11 cellular contexts compared by ENCODE assay signal in the genomic region with DNA sequence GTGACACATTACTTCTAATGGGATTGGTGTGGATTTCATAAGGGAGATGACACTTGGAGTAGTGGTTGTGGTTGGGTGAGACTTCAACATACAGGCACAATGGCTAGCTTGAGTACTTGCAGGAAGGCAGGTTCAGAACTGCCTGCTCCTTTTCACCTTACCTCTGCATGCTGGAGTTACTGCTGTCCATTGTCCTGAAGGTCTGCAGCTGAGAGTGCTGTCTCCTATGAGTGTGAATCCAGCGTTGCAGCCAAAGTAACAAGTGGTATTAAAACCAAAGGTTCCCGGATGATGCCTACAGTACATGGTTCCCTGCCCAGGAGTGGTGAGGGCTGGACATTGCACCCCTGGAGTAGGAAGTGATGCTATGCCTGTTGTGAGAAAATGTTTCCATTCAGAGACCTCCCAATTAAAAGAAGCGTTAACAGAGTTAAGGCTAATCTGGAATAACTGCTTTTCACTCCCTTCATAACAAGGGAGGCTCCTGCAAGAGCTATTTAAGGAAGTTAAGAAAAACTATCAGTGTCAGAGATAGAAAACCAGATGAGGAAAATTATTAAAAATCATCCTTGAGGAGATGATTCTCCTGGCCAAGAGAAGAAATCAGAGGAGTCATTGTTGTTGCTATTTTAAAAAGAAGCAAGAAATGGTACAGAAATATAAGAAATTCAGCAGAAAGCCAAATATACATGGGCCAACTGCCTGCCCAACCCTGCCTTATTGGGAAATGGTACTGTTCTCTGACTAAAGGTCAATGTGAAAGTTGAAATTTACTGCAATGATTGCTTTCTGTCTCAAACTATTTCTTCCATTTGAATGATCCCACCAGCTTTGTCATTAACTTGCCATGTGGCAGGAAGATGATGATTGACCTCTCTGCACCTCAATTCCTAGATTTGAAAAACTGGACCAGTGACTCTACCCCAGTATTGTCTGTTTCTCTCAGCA. TPM values are rescaled to one million over a fixed set of nuclear protein-coding genes. Genes with fewer than 3 reads are reported as not detected.
DNase-seq lines count a peak whose midpoint lies in the region; ATAC-seq, FAIRE-seq and TF ChIP-seq lines count a peak whose summit lies in the region.
"Had no signal": no experiment of that assay in that cellular context is flagged by ENCODE, and none has a peak within 500 bp of the region (broad histone marks: within the 10 kb centered on the region; RNA-seq: fewer than 3 reads in every experiment).

No MANE protein-coding gene starts in this region.

- H3K27ac ChIP-seq in MM.1S (ENCODE audit: low read length) (no peak overlapping the region), mammary epithelial cell (ENCODE audit: insufficient read depth, low read depth, low read length) (no peak overlapping the region)
- no peak overlapping the region for H3K27ac ChIP-seq in naive thymus-derived CD4-positive, alpha-beta T cell (ENCODE audit: low read depth, low read length)
- H3K27ac ChIP-seq: pancreas, VCaP had no signal

- intact Hi-C loops in mammary epithelial cell (cut with micrococcal nuclease), result no loop called here
- intact Hi-C loops in naive thymus-derived CD4-positive, alpha-beta T cell (cut with micrococcal nuclease), result loop anchor here in 1 of 2 donors (1.0 kb wide), 1 partner anchor 11 kb away; no protein-coding TSS in a partner anchor
- intact Hi-C loops in activated T-helper 1 cell treated with anti-CD3 and anti-CD28 coated beads, Interleukin-12 subunit alpha, Interleukin-12 subunit beta, Interleukin-2, Interleukin-4 antibody, amounts not matched to agents 30 ng/mL and 10 ng/mL and 1 ng/mL, durations not matched to agents 14 hours and 24 hours and 36 hours (cut with micrococcal nuclease), result loop anchor here (2.0 kb wide), 1 partner anchor 199 kb away; the partner anchor contains the start of gene METTL18

- no peaks in the 10 kb centered on the region for H3K9me2 ChIP-seq in MM.1S (replicated peaks; ENCODE audit: insufficient read depth, low read length)

- H3K4me1 ChIP-seq in MM.1S (ENCODE audit: low read length) (no peaks in the 10 kb centered on the region), mammary epithelial cell (ENCODE audit: insufficient read depth, low read length) (no peaks in the 10 kb centered on the region)
- H3K4me1 ChIP-seq in naive thymus-derived CD4-positive, alpha-beta T cell (ENCODE audit: control insufficient read depth in 2 of 2, insufficient read depth in 2 of 2, low read length in 2 of 2), result peaks cover 0 to under 1% of the 10 kb centered on the region in 2 donors
- H3K4me1 ChIP-seq: pancreas had no signal

- DNase-seq in SIG-M5 treated with dmso at 0.1 percent for 504 hours (lab: John Stamatoyannopoulos, UW; ENCODE audit: unreplicated experiment) (peak; percentile 25), SIG-M5 (lab: John Stamatoyannopoulos, UW) (no peak), MM.1S (peak; percentile 42), mammary epithelial cell (peak; percentile 57), frontal cortex (ENCODE audit: low spot score in 2 of 2) (no peak)
- peak in 2 of 9 donors; percentile 20 to 26 for DNase-seq in naive thymus-derived CD4-positive, alpha-beta T cell
- DNase-seq in activated T-helper 1 cell treated with anti-CD3 and anti-CD28 coated beads, Interleukin-12 subunit alpha, Interleukin-12 subunit beta, Interleukin-2, Interleukin-4 antibody, amounts not matched to agents 30 ng/mL and 10 ng/mL and 1 ng/mL, durations not matched to agents 14 hours and 24 hours and 36 hours (ENCODE audit: low spot score), result no peak
- DNase-seq: pancreas had no signal

- no peaks in the 10 kb centered on the region for H3K79me2 ChIP-seq in MM.1S (ENCODE audit: low read length)
- no peaks in the 10 kb centered on the region for H3K79me2 ChIP-seq in mammary epithelial cell (ENCODE audit: insufficient read depth, low read length)

- H3K4me2 ChIP-seq in MM.1S (ENCODE audit: low read depth, low read length) (no peak overlapping the region), mammary epithelial cell (ENCODE audit: insufficient read depth, low read depth, low read length) (no peak overlapping the region)

- TF ChIP-seq CTCF in MM.1S (IDR thresholded peaks at IDR 0.05; ENCODE audit: low read length), result no peak
- no peak for TF ChIP-seq CTCF in mammary epithelial cell (conservative IDR thresholded peaks at IDR 0.05 in 1 of 2, IDR thresholded peaks at IDR 0.05 in 1 of 2; ENCODE audit: extremely low read depth in 1 of 2, insufficient read depth in 1 of 2, low read depth in 1 of 2, low read length in 2 of 2)

- H3K27ac Mint-ChIP-seq in naive thymus-derived CD4-positive, alpha-beta T cell, result peak overlapping the region in 1 of 9 donors; percentile 1
- no peak overlapping the region for H3K27ac Mint-ChIP-seq in activated T-helper 1 cell treated with anti-CD3 and anti-CD28 coated beads, Interleukin-12 subunit alpha, Interleukin-12 subunit beta, Interleukin-2, Interleukin-4 antibody, amounts not matched to agents 30 ng/mL and 10 ng/mL and 1 ng/mL, durations not matched to agents 14 hours and 24 hours and 36 hours
- H3K27ac Mint-ChIP-seq: IgD-negative memory B cell had no signal

- WGBS in mammary epithelial cell (ENCODE audit: low coverage, missing lambda C conversion rate), result 18% methylated on average over 3 of the region's 3 CpGs

- no peak overlapping the region for H2AFZ ChIP-seq in MM.1S (ENCODE audit: low read length)
- no peak overlapping the region for H2AFZ ChIP-seq in mammary epithelial cell (ENCODE audit: low read depth, low read length)

- H3K36me3 Mint-ChIP-seq in naive thymus-derived CD4-positive, alpha-beta T cell, result peaks cover 0 to 3% (median 0%) of the 10 kb centered on the region in 5 donors
- peaks cover 1% of the 10 kb centered on the region for H3K36me3 Mint-ChIP-seq in activated T-helper 1 cell treated with anti-CD3 and anti-CD28 coated beads, Interleukin-12 subunit alpha, Interleukin-12 subunit beta, Interleukin-2, Interleukin-4 antibody, amounts not matched to agents 30 ng/mL and 10 ng/mL and 1 ng/mL, durations not matched to agents 14 hours and 24 hours and 36 hours (ENCODE audit: low read depth)
- H3K36me3 Mint-ChIP-seq: IgD-negative memory B cell had no signal

- in situ Hi-C loops in mammary epithelial cell (cut with MboI; ENCODE audit: low sequenced_read_pairs in 2 of 2), result no loop called here

- no peak overlapping the region for H3K4me3 Mint-ChIP-seq in naive thymus-derived CD4-positive, alpha-beta T cell
- no peak overlapping the region for H3K4me3 Mint-ChIP-seq in activated T-helper 1 cell treated with anti-CD3 and anti-CD28 coated beads, Interleukin-12 subunit alpha, Interleukin-12 subunit beta, Interleukin-2, Interleukin-4 antibody, amounts not matched to agents 30 ng/mL and 10 ng/mL and 1 ng/mL, durations not matched to agents 14 hours and 24 hours and 36 hours
- H3K4me3 Mint-ChIP-seq: IgD-negative memory B cell had no signal

- no peaks in the 10 kb centered on the region for H3F3A ChIP-seq in MM.1S (ENCODE audit: insufficient read depth, low read length)

- no TSS peak for BruUV-seq in mammary epithelial cell (replicated peaks; lab: Mats Ljungman, UMichigan)

- no peaks in the 10 kb centered on the region for H3K9me3 Mint-ChIP-seq in naive thymus-derived CD4-positive, alpha-beta T cell
- no peaks in the 10 kb centered on the region for H3K9me3 Mint-ChIP-seq in activated T-helper 1 cell treated with anti-CD3 and anti-CD28 coated beads, Interleukin-12 subunit alpha, Interleukin-12 subunit beta, Interleukin-2, Interleukin-4 antibody, amounts not matched to agents 30 ng/mL and 10 ng/mL and 1 ng/mL, durations not matched to agents 14 hours and 24 hours and 36 hours
- H3K9me3 Mint-ChIP-seq: IgD-negative memory B cell had no signal

- no peaks in the 10 kb centered on the region for H3K27me3 ChIP-seq in MM.1S (replicated peaks; ENCODE audit: insufficient read depth, low read length)
- no peaks in the 10 kb centered on the region for H3K27me3 ChIP-seq in mammary epithelial cell (ENCODE audit: insufficient read depth, low read length)
- H3K27me3 ChIP-seq in naive thymus-derived CD4-positive, alpha-beta T cell (ENCODE audit: control insufficient read depth in 2 of 2, insufficient read depth in 2 of 2, low read length in 2 of 2), result no peaks in the 10 kb centered on the region
- H3K27me3 ChIP-seq: pancreas had no signal

- H3K27me3 Mint-ChIP-seq in naive thymus-derived CD4-positive, alpha-beta T cell, result peaks cover 0 to 9% (median 0%) of the 10 kb centered on the region in 5 donors
- H3K27me3 Mint-ChIP-seq in activated T-helper 1 cell treated with anti-CD3 and anti-CD28 coated beads, Interleukin-12 subunit alpha, Interleukin-12 subunit beta, Interleukin-2, Interleukin-4 antibody, amounts not matched to agents 30 ng/mL and 10 ng/mL and 1 ng/mL, durations not matched to agents 14 hours and 24 hours and 36 hours (ENCODE audit: insufficient read depth), result no peaks in the 10 kb centered on the region
- H3K27me3 Mint-ChIP-seq: IgD-negative memory B cell had no signal

- no peak overlapping the region for H3K4me3 ChIP-seq in MM.1S (ENCODE audit: low read length)
- no peak overlapping the region for H3K4me3 ChIP-seq in mammary epithelial cell (replicated peaks in 1 of 3; ENCODE audit: insufficient read depth in 1 of 3, low read depth in 2 of 3, low read length in 3 of 3)
- H3K4me3 ChIP-seq in naive thymus-derived CD4-positive, alpha-beta T cell (ENCODE audit: low read length), result no peak overlapping the region
- H3K4me3 ChIP-seq: pancreas had no signal

- H3K9ac ChIP-seq in MM.1S (ENCODE audit: low read length), result no peak overlapping the region
- no peak overlapping the region for H3K9ac ChIP-seq in mammary epithelial cell (ENCODE audit: insufficient read depth, low read length)

- H4K20me1 ChIP-seq in MM.1S (ENCODE audit: insufficient read depth, low read length), result no peaks in the 10 kb centered on the region
- H4K20me1 ChIP-seq in mammary epithelial cell (ENCODE audit: insufficient read depth, low read length), result no peaks in the 10 kb centered on the region

- no peak for FAIRE-seq in frontal cortex (lab: Jason Lieb, UNC)
- FAIRE-seq: pancreas had no signal

- H3K9me3 ChIP-seq in MM.1S (replicated peaks; ENCODE audit: insufficient read depth, low read length) (no peaks in the 10 kb centered on the region), mammary epithelial cell (replicated peaks; ENCODE audit: insufficient read depth, low read length) (no peaks in the 10 kb centered on the region)
- no peaks in the 10 kb centered on the region for H3K9me3 ChIP-seq in naive thymus-derived CD4-positive, alpha-beta T cell (ENCODE audit: control insufficient read depth in 2 of 3, low read length in 3 of 3)
- H3K9me3 ChIP-seq: pancreas had no signal

- peak; percentile 37 for ATAC-seq in naive thymus-derived CD4-positive, alpha-beta T cell
- no peak for ATAC-seq in GM18861 (IDR thresholded peaks at IDR 0.05; ENCODE audit: unreplicated experiment)

- POLR2A ChIA-PET in naive thymus-derived CD4-positive, alpha-beta T cell (lab: Charles Lee), result interaction anchor here (0.6 to 2.3 kb wide), 5 partner anchors 80 to 115 kb away, joined by 3 to 10 read pairs (median 4); no protein-coding TSS in a partner anchor

- peaks cover 6 to 33% (median 11%) of the 10 kb centered on the region in 7 donors for H3K4me1 Mint-ChIP-seq in naive thymus-derived CD4-positive, alpha-beta T cell
- peaks cover 59% of the 10 kb centered on the region for H3K4me1 Mint-ChIP-seq in activated T-helper 1 cell treated with anti-CD3 and anti-CD28 coated beads, Interleukin-12 subunit alpha, Interleukin-12 subunit beta, Interleukin-2, Interleukin-4 antibody, amounts not matched to agents 30 ng/mL and 10 ng/mL and 1 ng/mL, durations not matched to agents 14 hours and 24 hours and 36 hours (ENCODE audit: low read depth)

- H3K36me3 ChIP-seq in MM.1S (replicated peaks; ENCODE audit: insufficient read depth, low read length), result no peaks in the 10 kb centered on the region
- no peaks in the 10 kb centered on the region for H3K36me3 ChIP-seq in mammary epithelial cell (ENCODE audit: insufficient read depth, low read length)
- H3K36me3 ChIP-seq in naive thymus-derived CD4-positive, alpha-beta T cell (ENCODE audit: control insufficient read depth in 2 of 3, insufficient read depth in 3 of 3, low read length in 3 of 3), result no peaks in the 10 kb centered on the region
- H3K36me3 ChIP-seq: pancreas had no signal

- CTCF ChIA-PET in mammary epithelial cell (lab: Charles Lee; ENCODE audit: low non-redundant PET), result no interaction called here
- CTCF ChIA-PET in naive thymus-derived CD4-positive, alpha-beta T cell (lab: Charles Lee), result interaction anchor here (0.6 to 3.1 kb wide), 7 partner anchors 10 to 116 kb away, joined by 3 to 15 read pairs (median 4); partner anchors contain the start of gene F5

- dilution Hi-C loops in mammary epithelial cell (cut with HindIII; ENCODE audit: low sequenced_read_pairs), result no loop called here

RNA-seq across cellular contexts. Expression of gene F5, which starts 9.8 kb away (rescaled TPM):
- total RNA-seq in mammary epithelial cell, result not detected
- 0.01 TPM for polyA plus RNA-seq in mammary epithelial cell
- not detected for polyA minus RNA-seq in mammary epithelial cell
- 10 to 100 TPM in 2 of 5 experiments, 1 to 10 TPM in 3; 3.7 to 14.6 (median 5.7) TPM for total RNA-seq in naive thymus-derived CD4-positive, alpha-beta T cell
- 1 to 10 TPM; 1.2 to 2.8 TPM for polyA plus RNA-seq in naive thymus-derived CD4-positive, alpha-beta T cell
- total RNA-seq in frontal cortex, result not detected
- total RNA-seq in activated T-helper 1 cell treated with anti-CD3 and anti-CD28 coated beads, Interleukin-12 subunit alpha, Interleukin-12 subunit beta, Interleukin-2, Interleukin-4 antibody, amounts not matched to agents 30 ng/mL and 10 ng/mL and 1 ng/mL, durations not matched to agents 14 hours and 24 hours and 36 hours, result 58.0 and 58.2 TPM in 2 replicates

RNA-seq across cellular contexts. Expression of gene SELP, which starts 33.9 kb away (rescaled TPM):
- not detected for total RNA-seq in mammary epithelial cell
- not detected for polyA plus RNA-seq in mammary epithelial cell
- not detected for polyA minus RNA-seq in mammary epithelial cell
- 1 to 10 TPM in 4 of 5 experiments, under 1 TPM in 1; 0.27 to 3.2 (median 2.3) TPM for total RNA-seq in naive thymus-derived CD4-positive, alpha-beta T cell
- polyA plus RNA-seq in naive thymus-derived CD4-positive, alpha-beta T cell, result under 1 TPM; 0.39 to 0.50 TPM
- total RNA-seq in frontal cortex, result not detected
- 0.13 TPM in 1 of 2 replicates, not detected in the other for total RNA-seq in activated T-helper 1 cell treated with anti-CD3 and anti-CD28 coated beads, Interleukin-12 subunit alpha, Interleukin-12 subunit beta, Interleukin-2, Interleukin-4 antibody, amounts not matched to agents 30 ng/mL and 10 ng/mL and 1 ng/mL, durations not matched to agents 14 hours and 24 hours and 36 hours

Comparison
In these comparisons a context has a peak if more than half of its experiments do, and no peak if none do; other contexts are left out.
1. DNase-seq: peak in SIG-M5 treated with dmso at 0.1 percent for 504 hours (single experiment), MM.1S (single experiment) and mammary epithelial cell (single experiment); none in SIG-M5 (single experiment), frontal cortex (0 of 2) and activated T-helper 1 cell treated with anti-CD3 and anti-CD28 coated beads, Interleukin-12 subunit alpha, Interleukin-12 subunit beta, Interleukin-2, Interleukin-4 antibody, amounts not matched to agents 30 ng/mL and 10 ng/mL and 1 ng/mL, durations not matched to agents 14 hours and 24 hours and 36 hours (single experiment).